In genomic region chr6:138722425-138723371, GRCh38 we compare ENCODE assay signal across 13 cellular contexts. TPM values are rescaled to one million over a fixed set of nuclear protein-coding genes. Genes with fewer than 3 reads are reported as not detected.
DNase-seq lines count a peak whose midpoint lies in the region; ATAC-seq and TF ChIP-seq lines count a peak whose summit lies in the region.
"Had no signal": no experiment of that assay in that cellular context is flagged by ENCODE, and none has a peak within 500 bp of the region (broad histone marks: within the 10 kb centered on the region; RNA-seq: fewer than 3 reads in every experiment).

No MANE protein-coding gene starts in this region.

- intact Hi-C loops in Caco-2 (cut with micrococcal nuclease; ENCODE audit: unreplicated experiment), result no loop called here
- intact Hi-C loops in natural killer cell (cut with micrococcal nuclease), result no loop called here

- TF ChIP-seq CTCF in Caco-2 (IDR thresholded peaks at IDR 0.05; ENCODE audit: insufficient read depth in 1 of 2, low read depth in 1 of 2, low read length in 1 of 2, severe bottlenecking in 1 of 2, unreplicated experiment in 1 of 2) (no peak), natural killer cell (IDR thresholded peaks at IDR 0.05) (no peak)

- H3K36me3 Mint-ChIP-seq in Caco-2 (ENCODE audit: insufficient read depth, unreplicated experiment) (no peaks in the 10 kb centered on the region), natural killer cell (no peaks in the 10 kb centered on the region)
- H3K36me3 Mint-ChIP-seq: natural killer cell treated with Interleukin-12 subunit alpha and Interleukin-12 subunit beta and Interleukin-15 and Interleukin-18, amount 100 ng/mL, for 72 hours had no signal

- H3K27me3 ChIP-seq in Caco-2 (replicated peaks; ENCODE audit: control insufficient read depth, insufficient read depth, low read length), result no peaks in the 10 kb centered on the region
- H3K27me3 ChIP-seq: MG63 had no signal

- peak; percentile 63 for ATAC-seq in HG03354 (IDR thresholded peaks at IDR 0.05; ENCODE audit: poor library complexity, severe bottlenecking, unreplicated experiment)
- ATAC-seq in natural killer cell, result no peak
- ATAC-seq: activated T-helper 17 cell treated with anti-CD3 and anti-CD28 coated beads, Interleukin-2, amount 50 U/mL, for 72 hours; SK-N-SH treated with all-trans-retinoic acid at 6 μM for 48 hours had no signal

- H3K9me3 ChIP-seq in Caco-2, result no peaks in the 10 kb centered on the region
- H3K9me3 ChIP-seq: HAP-1, MG63 had no signal

- peaks cover 32% of the 10 kb centered on the region for H3K4me1 ChIP-seq in Caco-2

- H3K4me3 ChIP-seq in Caco-2 (ENCODE audit: low read depth, low read length), result no peak overlapping the region
- H3K4me3 ChIP-seq: HAP-1, MG63 had no signal

- H3K27ac Mint-ChIP-seq in Caco-2 (ENCODE audit: unreplicated experiment) (no peak overlapping the region), natural killer cell (no peak overlapping the region)
- H3K27ac Mint-ChIP-seq: activated T-helper 17 cell treated with anti-CD3 and anti-CD28 coated beads, Interleukin-2, amount 50 U/mL, for 72 hours; natural killer cell treated with Interleukin-12 subunit alpha and Interleukin-12 subunit beta and Interleukin-15 and Interleukin-18, amount 100 ng/mL, for 72 hours had no signal

- H3K9me3 Mint-ChIP-seq in Caco-2 (ENCODE audit: unreplicated experiment) (no peaks in the 10 kb centered on the region), natural killer cell (no peaks in the 10 kb centered on the region)
- H3K9me3 Mint-ChIP-seq: activated T-helper 17 cell treated with anti-CD3 and anti-CD28 coated beads, Interleukin-2, amount 50 U/mL, for 72 hours; natural killer cell treated with Interleukin-12 subunit alpha and Interleukin-12 subunit beta and Interleukin-15 and Interleukin-18, amount 100 ng/mL, for 72 hours had no signal

- no peaks in the 10 kb centered on the region for H3K36me3 ChIP-seq in Caco-2 (ENCODE audit: control insufficient read depth, insufficient read depth, low read length)
- H3K36me3 ChIP-seq: HAP-1, MG63 had no signal

- POLR2A ChIA-PET in Caco-2 (lab: Charles Lee), result no interaction called here

- H3K4me3 Mint-ChIP-seq in Caco-2 (ENCODE audit: unreplicated experiment) (no peak overlapping the region), natural killer cell (no peak overlapping the region)
- H3K4me3 Mint-ChIP-seq: activated T-helper 17 cell treated with anti-CD3 and anti-CD28 coated beads, Interleukin-2, amount 50 U/mL, for 72 hours; natural killer cell treated with Interleukin-12 subunit alpha and Interleukin-12 subunit beta and Interleukin-15 and Interleukin-18, amount 100 ng/mL, for 72 hours had no signal

- CTCF ChIA-PET in Caco-2 (lab: Charles Lee), result interaction anchor here (0.6 kb wide), 1 partner anchor 44 kb away, joined by 3 read pairs; no protein-coding TSS in a partner anchor

- H3K27me3 Mint-ChIP-seq in Caco-2 (ENCODE audit: insufficient read depth, unreplicated experiment) (no peaks in the 10 kb centered on the region), natural killer cell (ENCODE audit: low read depth in 2 of 2) (peaks cover 4 to 19% of the 10 kb centered on the region in 2 donors)

- BruUV-seq in Caco-2 (replicated peaks; lab: Mats Ljungman, UMichigan), result no TSS peak

- peak; percentile 93 for DNase-seq in COLO829 (ENCODE audit: low spot score)
- peak; percentile 98 for DNase-seq in amniotic epithelial cell (ENCODE audit: low read depth)
- peak; percentile 62 for DNase-seq in medulla oblongata (ENCODE audit: extremely low spot score)
- DNase-seq in stimulated activated CD4-positive, alpha-beta T cell treated with anti-CD3 and anti-CD28 coated beads, Interleukin-12 subunit alpha, Interleukin-12 subunit beta, amount 100 ng/mL, for 4 hours, result no peak
- no peak for DNase-seq in Caco-2
- DNase-seq in natural killer cell, result no peak
- DNase-seq in activated CD8-positive, alpha-beta memory T cell treated with anti-CD3 and anti-CD28 coated beads, Interleukin-2, amount 50 U/mL, for 48 hours, result no peak
- DNase-seq: MG63 had no signal

- peaks cover 15% of the 10 kb centered on the region for H3K4me1 Mint-ChIP-seq in Caco-2 (ENCODE audit: low read depth, unreplicated experiment)
- H3K4me1 Mint-ChIP-seq in natural killer cell, result peaks cover 0 to 5% of the 10 kb centered on the region in 2 donors
- H3K4me1 Mint-ChIP-seq: activated T-helper 17 cell treated with anti-CD3 and anti-CD28 coated beads, Interleukin-2, amount 50 U/mL, for 72 hours had no signal

RNA-seq across cellular contexts. Expression of gene CCDC28A, which starts 50.9 kb away (rescaled TPM):
- 8.9 and 10.8 TPM in 2 replicates for total RNA-seq in Caco-2 (2022)
- total RNA-seq in natural killer cell, result 10 to 100 TPM; 22.2 to 25.4 (median 24.3) TPM

Comparison
In these comparisons a context has a peak if more than half of its experiments do, and no peak if none do; other contexts are left out.
1. DNase-seq: peak in COLO829 (single experiment), amniotic epithelial cell (single experiment) and medulla oblongata (single experiment); none in stimulated activated CD4-positive, alpha-beta T cell treated with anti-CD3 and anti-CD28 coated beads, Interleukin-12 subunit alpha, Interleukin-12 subunit beta, amount 100 ng/mL, for 4 hours (single experiment), Caco-2 (0 of 2), natural killer cell (single experiment) and activated CD8-positive, alpha-beta memory T cell treated with anti-CD3 and anti-CD28 coated beads, Interleukin-2, amount 50 U/mL, for 48 hours (single experiment).